In genomic region chr6:21741221-21742109, GRCh38 we compare ENCODE assay signal across 10 cellular contexts.
A peak's percentile ranks its signal among the peaks of the same experiment; 100 is the strongest.
DNase-seq lines count a peak whose midpoint lies in the region; ATAC-seq and TF ChIP-seq lines count a peak whose summit lies in the region.
"Had no signal": no experiment of that assay in that cellular context is flagged by ENCODE, and none has a peak within 500 bp of the region (broad histone marks: within the 10 kb centered on the region; RNA-seq: fewer than 3 reads in every experiment).

No MANE protein-coding gene starts in this region.

- H3K14ac ChIP-seq in trophoblast cell (ENCODE audit: low read length) = no peak overlapping the region

- DNase-seq in PC-9 (no peak), esophagus squamous epithelium (lab: John Stamatoyannopoulos, UW) (no peak), trophoblast cell (no peak), hypothalamus (lab: John Stamatoyannopoulos, UW) (no peak), NCI-H187 (lab: John Stamatoyannopoulos, UW) (no peak)
- DNase-seq: activated T-cell treated with anti-CD3 and anti-CD28 coated beads, Interleukin-2, amount 50 U/mL, for 24 hours; aorta had no signal

- H2BK12ac ChIP-seq in trophoblast cell (ENCODE audit: low read length) = no peak overlapping the region

- no TSS peak for BruUV-seq in PC-9 (replicated peaks; lab: Mats Ljungman, UMichigan)

- TF ChIP-seq CTCF in HEK293 (tag by site-specific recombination; IDR thresholded peaks at IDR 0.05) (no peak), PC-9 (conservative IDR thresholded peaks at IDR 0.05) (no peak), esophagus squamous epithelium (IDR thresholded peaks at IDR 0.05) (no peak)

- H3K9me3 ChIP-seq in HEK293 (ENCODE audit: control insufficient read depth, insufficient read depth, low read depth, low read length) = no peaks in the 10 kb centered on the region
- H3K9me3 ChIP-seq in PC-9 (ENCODE audit: insufficient read depth, low read depth) = no peaks in the 10 kb centered on the region
- no peaks in the 10 kb centered on the region for H3K9me3 ChIP-seq in esophagus squamous epithelium
- no peaks in the 10 kb centered on the region for H3K9me3 ChIP-seq in trophoblast cell (ENCODE audit: insufficient read depth, low read depth, low read length)
- H3K9me3 ChIP-seq: neutrophil had no signal

- no peak overlapping the region for H3K18ac ChIP-seq in trophoblast cell (ENCODE audit: low read length)

- H3K27me3 ChIP-seq in PC-9 (ENCODE audit: insufficient read depth, low read depth) (no peaks in the 10 kb centered on the region), esophagus squamous epithelium (no peaks in the 10 kb centered on the region), trophoblast cell (ENCODE audit: insufficient read depth, low read length) (no peaks in the 10 kb centered on the region)
- H3K27me3 ChIP-seq: neutrophil had no signal

- ATAC-seq in HG03378 (IDR thresholded peaks at IDR 0.05; ENCODE audit: unreplicated experiment) = no peak

- CTCF ChIA-PET in HEK293 (lab: Yijun Ruan, JAX) = interaction anchor here (0.5 to 1.6 kb wide), 4 partner anchors 9 to 371 kb away, joined by 3 to 6 read pairs (median 4); no protein-coding TSS in a partner anchor
- CTCF ChIA-PET in PC-9 (lab: Charles Lee) = no interaction called here

- peaks cover 49% of the 10 kb centered on the region for H3K4me1 ChIP-seq in HEK293 (ENCODE audit: control insufficient read depth, insufficient read depth, low read length)
- H3K4me1 ChIP-seq in PC-9 (replicated peaks; ENCODE audit: insufficient read depth) = peaks cover 56% of the 10 kb centered on the region
- H3K4me1 ChIP-seq in esophagus squamous epithelium = peaks cover 0 to 29% (median 8%) of the 10 kb centered on the region in 3 donors
- peaks cover 12 to 23% of the 10 kb centered on the region in 2 experiments for H3K4me1 ChIP-seq in trophoblast cell (ENCODE audit: control insufficient read depth in 1 of 2, insufficient read depth in 2 of 2, low read length in 2 of 2)

- H3K4me3 ChIP-seq in HEK293 (ENCODE audit: low read depth, low read length) (no peak overlapping the region), PC-9 (no peak overlapping the region), esophagus squamous epithelium (peak overlapping the region in 1 of 4 donors; percentile 6), trophoblast cell (ENCODE audit: low read depth, low read length) (no peak overlapping the region)

- H3K79me1 ChIP-seq in trophoblast cell (ENCODE audit: low read length) = peaks cover 28% of the 10 kb centered on the region

- TF ChIP-seq POLR2A in esophagus squamous epithelium (IDR thresholded peaks at IDR 0.05) = no peak

- no peak overlapping the region for H4K8ac ChIP-seq in trophoblast cell (ENCODE audit: low read depth, low read length)

- H3K4ac ChIP-seq in trophoblast cell (ENCODE audit: low read depth, low read length) = no peak overlapping the region

- no peaks in the 10 kb centered on the region for H4K20me1 ChIP-seq in PC-9 (ENCODE audit: insufficient read depth)

- H2AK5ac ChIP-seq in trophoblast cell (ENCODE audit: low read length) = no peak overlapping the region

- H2AFZ ChIP-seq in PC-9 (no peak overlapping the region), trophoblast cell (ENCODE audit: insufficient read depth, low read length, poor library complexity) (no peak overlapping the region)

- peak overlapping the region; percentile 60 for H2BK120ac ChIP-seq in trophoblast cell (ENCODE audit: insufficient read depth, low read length, poor library complexity)

- peak overlapping the region; percentile 37 for H3K27ac ChIP-seq in HEK293 (ENCODE audit: extremely low read depth, low read depth, low read length)
- H3K27ac ChIP-seq in PC-9 = peak overlapping the region; percentile 22; the same call in 1 of the 2 replicates
- H3K27ac ChIP-seq in esophagus squamous epithelium = peak overlapping the region in 3 of 4 donors; percentile 12 to 66 (median 33)
- no peak overlapping the region for H3K27ac ChIP-seq in trophoblast cell (ENCODE audit: low read depth, low read length)
- H3K27ac ChIP-seq: neutrophil had no signal

- intact Hi-C loops in PC-9 (cut with micrococcal nuclease; ENCODE audit: unreplicated experiment) (no loop called here), esophagus squamous epithelium (cut with DNase I) (no loop called here)

- H3K9ac ChIP-seq in trophoblast cell (ENCODE audit: low read length) = no peak overlapping the region

- H4K12ac ChIP-seq in trophoblast cell (ENCODE audit: low read depth, low read length) = no peak overlapping the region

- POLR2A ChIA-PET in HEK293 (lab: Yijun Ruan, JAX) (interaction anchor here (0.9 to 4.7 kb wide), 3 partner anchors 10 to 205 kb away, joined by 3 to 52 read pairs (median 5); partner anchors contain the start of gene SOX4), PC-9 (lab: Charles Lee; ENCODE audit: unreplicated experiment) (interaction anchor here (0.6 to 1.0 kb wide), 4 partner anchors 79 to 1151 kb away, joined by 3 to 9 read pairs (median 6); no protein-coding TSS in a partner anchor)

- H3K23ac ChIP-seq in trophoblast cell (ENCODE audit: low read length) = no peak overlapping the region

- no peak overlapping the region for H4K91ac ChIP-seq in trophoblast cell (ENCODE audit: low read depth, low read length)

- H3K9me2 ChIP-seq in PC-9 (ENCODE audit: insufficient read depth) = no peaks in the 10 kb centered on the region

- 54 to 74% methylated on average over 6 of the region's 6 CpGs for WGBS in esophagus squamous epithelium, 2 donors
- WGBS in trophoblast cell (ENCODE audit: extremely low coverage, insufficient coverage, insufficient read length) = no CpG with 5 or more reads among the region's 6 CpGs

- H3K79me2 ChIP-seq in PC-9 (ENCODE audit: low read depth) (no peaks in the 10 kb centered on the region), trophoblast cell (ENCODE audit: control insufficient read depth, insufficient read depth, low read length, poor library complexity) (peaks cover 4% of the 10 kb centered on the region)

- H3K36me3 ChIP-seq in HEK293 (ENCODE audit: control insufficient read depth in 2 of 2, insufficient read depth in 1 of 2, low read length in 2 of 2) = no peaks in the 10 kb centered on the region
- no peaks in the 10 kb centered on the region for H3K36me3 ChIP-seq in PC-9 (ENCODE audit: low read depth)
- H3K36me3 ChIP-seq in esophagus squamous epithelium = no peaks in the 10 kb centered on the region
- peaks cover 2 to 3% of the 10 kb centered on the region in 2 experiments for H3K36me3 ChIP-seq in trophoblast cell (ENCODE audit: control insufficient read depth in 1 of 2, insufficient read depth in 2 of 2, low read length in 2 of 2)
- H3K36me3 ChIP-seq: neutrophil had no signal

- peak overlapping the region; percentile 26 for H3K4me2 ChIP-seq in PC-9
- peak overlapping the region; percentile 37 for H3K4me2 ChIP-seq in trophoblast cell (ENCODE audit: low read length)

- peaks cover 29% of the 10 kb centered on the region for H3F3A ChIP-seq in PC-9 (ENCODE audit: insufficient read depth, low read depth)

- peak overlapping the region; percentile 68 for H2BK5ac ChIP-seq in trophoblast cell (ENCODE audit: low read depth, low read length, poor library complexity)

TF ChIP-seq in HEK293, 187 proteins besides CTCF, POLR2A, EP300 and RAD21 (continues in another document):
- TF ChIP-seq WT1 (tag by site-specific recombination; IDR thresholded peaks at IDR 0.05) = peak; percentile 37; the same call in 1 of the 2 replicates
- no peak for TF ChIP-seq BCL11B (tag by site-specific recombination; IDR thresholded peaks at IDR 0.05; ENCODE audit: low read depth)
- TF ChIP-seq PRDM10 (tag by site-specific recombination; IDR thresholded peaks at IDR 0.05) = peak; percentile 57; the same call in 1 of the 2 replicates
- no peak for TF ChIP-seq ZNF274 (IDR thresholded peaks at IDR 0.05; ENCODE audit: low read length)
- no peak for TF ChIP-seq ZNF274 (tag by site-specific recombination; IDR thresholded peaks at IDR 0.05; ENCODE audit: borderline replicate concordance)
- TF ChIP-seq ZNF549 (tag by site-specific recombination; IDR thresholded peaks at IDR 0.05) = no peak
- no peak for TF ChIP-seq ZNF529 (tag by site-specific recombination; IDR thresholded peaks at IDR 0.05; ENCODE audit: insufficient replicate concordance)
- no peak for TF ChIP-seq ZNF146 (tag by site-specific recombination; IDR thresholded peaks at IDR 0.05)
- no peak for TF ChIP-seq ZSCAN4 (tag by site-specific recombination; IDR thresholded peaks at IDR 0.05)
- no peak for TF ChIP-seq ZNF184 (tag by site-specific recombination; IDR thresholded peaks at IDR 0.05)
